24 cellular contexts compared by ENCODE assay signal in genomic region chr2:139394801-139395200, GRCh38.
"Had no signal": no experiment of that assay in that cellular context is flagged by ENCODE, and none has a peak within 500 bp of the region (broad histone marks: within the 10 kb centered on the region; RNA-seq: fewer than 3 reads in every experiment).

No MANE protein-coding gene starts in this region.

- H3K4me3 ChIP-seq: K562, SJSA1, SK-N-MC had no signal

- H3K9ac ChIP-seq: KMS-11 had no signal

- FAIRE-seq: K562, RCC 7860 had no signal

- H3K27ac ChIP-seq: KMS-11, SJSA1, SK-N-MC had no signal

- ATAC-seq: K562 had no signal

- H3K27me3 ChIP-seq: SJSA1 had no signal

- H3K4me2 ChIP-seq: KMS-11 had no signal

- H3K4me1 ChIP-seq: SJSA1 had no signal

- H3K36me3 ChIP-seq: SJSA1 had no signal

- DNase-seq: Kasumi-1, MV-4-11, NCI-H1048, NCI-H1105, NCI-H1417, NCI-H1436 treated with DMSO at 0.1 percent for 48 hours, NCI-H1694, NCI-H187 treated with DMSO at 0.1 percent for 48 hours, NCI-H2029 treated with DMSO at 0.1 percent for 48 hours, NCI-H2171 treated with DMSO at 0.1 percent for 48 hours, NCI-H345, NCI-H446 treated with DMSO at 0.1 percent for 48 hours, NCI-H524, NCI-H526 treated with DMSO at 0.1 percent for 48 hours, NCI-H748 treated with DMSO at 0.1 percent for 48 hours, OCI-M1, Right ventricle myocardium superior, RPMI8226, SIG-M5 had no signal
